In the genomic region with DNA sequence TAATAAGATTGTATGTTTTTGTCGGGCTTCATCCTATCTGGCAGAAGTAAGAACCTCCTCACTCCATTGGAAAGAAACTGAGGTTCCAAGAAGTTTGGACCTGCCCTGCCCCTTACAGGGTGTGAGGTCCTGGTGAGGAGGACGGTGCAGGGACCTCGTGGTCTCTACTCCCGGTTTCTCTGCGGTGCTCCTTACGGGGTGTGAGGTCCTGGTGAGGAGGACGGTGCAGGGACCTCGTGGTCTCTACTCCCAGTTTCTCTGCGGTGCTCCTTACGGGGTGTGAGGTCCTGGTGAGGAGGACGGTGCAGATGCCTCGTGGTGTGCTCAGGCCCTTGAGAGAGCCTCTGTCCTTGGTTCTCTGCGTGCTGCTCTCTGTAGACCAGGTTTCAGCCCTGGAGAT, we compare ENCODE assay signal across 2 cellular contexts.
TF ChIP-seq lines count a peak whose summit lies in the region.

No MANE protein-coding gene starts in this region.

TF ChIP-seq in SK-N-SH, 30 proteins besides CTCF, POLR2A, EP300 and RAD21 (continued from another document):
- TF ChIP-seq, protein P1, sequence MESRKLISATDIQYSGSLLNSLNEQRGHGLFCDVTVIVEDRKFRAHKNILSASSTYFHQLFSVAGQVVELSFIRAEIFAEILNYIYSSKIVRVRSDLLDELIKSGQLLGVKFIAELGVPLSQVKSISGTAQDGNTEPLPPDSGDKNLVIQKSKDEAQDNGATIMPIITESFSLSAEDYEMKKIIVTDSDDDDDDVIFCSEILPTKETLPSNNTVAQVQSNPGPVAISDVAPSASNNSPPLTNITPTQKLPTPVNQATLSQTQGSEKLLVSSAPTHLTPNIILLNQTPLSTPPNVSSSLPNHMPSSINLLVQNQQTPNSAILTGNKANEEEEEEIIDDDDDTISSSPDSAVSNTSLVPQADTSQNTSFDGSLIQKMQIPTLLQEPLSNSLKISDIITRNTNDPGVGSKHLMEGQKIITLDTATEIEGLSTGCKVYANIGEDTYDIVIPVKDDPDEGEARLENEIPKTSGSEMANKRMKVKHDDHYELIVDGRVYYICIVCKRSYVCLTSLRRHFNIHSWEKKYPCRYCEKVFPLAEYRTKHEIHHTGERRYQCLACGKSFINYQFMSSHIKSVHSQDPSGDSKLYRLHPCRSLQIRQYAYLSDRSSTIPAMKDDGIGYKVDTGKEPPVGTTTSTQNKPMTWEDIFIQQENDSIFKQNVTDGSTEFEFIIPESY (IDR thresholded peaks at IDR 0.05; ENCODE audit: borderline replicate concordance, low read depth) = no peak
- TF ChIP-seq FOXJ3 (CRISPR knock-in tag; IDR thresholded peaks at IDR 0.05) (no peak), NRF1 (IDR thresholded peaks at IDR 0.05; ENCODE audit: low read depth, low read length) (no peak), SMC3 (IDR thresholded peaks at IDR 0.05; ENCODE audit: low read depth, low read length) (no peak), MAX (IDR thresholded peaks at IDR 0.05; ENCODE audit: low read depth) (no peak), SIN3A (IDR thresholded peaks at IDR 0.05; ENCODE audit: borderline replicate concordance, low read depth, low read length) (no peak), MXI1 (IDR thresholded peaks at IDR 0.05; ENCODE audit: low read depth, low read length) (no peak), EZH2phosphoT487 (IDR thresholded peaks at IDR 0.05; ENCODE audit: borderline replicate concordance, low read depth) (no peak), ELF1 (IDR thresholded peaks at IDR 0.05) (no peak), GABPA (IDR thresholded peaks at IDR 0.05; ENCODE audit: low read depth) (no peak), JUND (IDR thresholded peaks at IDR 0.05) (no peak)
TF ChIP-seq in SK-N-SH: peak in this region for 0.

TF ChIP-seq in GM23338, 12 proteins besides CTCF, POLR2A, EP300 and RAD21 (continued from another document):
- TF ChIP-seq, protein P2, sequence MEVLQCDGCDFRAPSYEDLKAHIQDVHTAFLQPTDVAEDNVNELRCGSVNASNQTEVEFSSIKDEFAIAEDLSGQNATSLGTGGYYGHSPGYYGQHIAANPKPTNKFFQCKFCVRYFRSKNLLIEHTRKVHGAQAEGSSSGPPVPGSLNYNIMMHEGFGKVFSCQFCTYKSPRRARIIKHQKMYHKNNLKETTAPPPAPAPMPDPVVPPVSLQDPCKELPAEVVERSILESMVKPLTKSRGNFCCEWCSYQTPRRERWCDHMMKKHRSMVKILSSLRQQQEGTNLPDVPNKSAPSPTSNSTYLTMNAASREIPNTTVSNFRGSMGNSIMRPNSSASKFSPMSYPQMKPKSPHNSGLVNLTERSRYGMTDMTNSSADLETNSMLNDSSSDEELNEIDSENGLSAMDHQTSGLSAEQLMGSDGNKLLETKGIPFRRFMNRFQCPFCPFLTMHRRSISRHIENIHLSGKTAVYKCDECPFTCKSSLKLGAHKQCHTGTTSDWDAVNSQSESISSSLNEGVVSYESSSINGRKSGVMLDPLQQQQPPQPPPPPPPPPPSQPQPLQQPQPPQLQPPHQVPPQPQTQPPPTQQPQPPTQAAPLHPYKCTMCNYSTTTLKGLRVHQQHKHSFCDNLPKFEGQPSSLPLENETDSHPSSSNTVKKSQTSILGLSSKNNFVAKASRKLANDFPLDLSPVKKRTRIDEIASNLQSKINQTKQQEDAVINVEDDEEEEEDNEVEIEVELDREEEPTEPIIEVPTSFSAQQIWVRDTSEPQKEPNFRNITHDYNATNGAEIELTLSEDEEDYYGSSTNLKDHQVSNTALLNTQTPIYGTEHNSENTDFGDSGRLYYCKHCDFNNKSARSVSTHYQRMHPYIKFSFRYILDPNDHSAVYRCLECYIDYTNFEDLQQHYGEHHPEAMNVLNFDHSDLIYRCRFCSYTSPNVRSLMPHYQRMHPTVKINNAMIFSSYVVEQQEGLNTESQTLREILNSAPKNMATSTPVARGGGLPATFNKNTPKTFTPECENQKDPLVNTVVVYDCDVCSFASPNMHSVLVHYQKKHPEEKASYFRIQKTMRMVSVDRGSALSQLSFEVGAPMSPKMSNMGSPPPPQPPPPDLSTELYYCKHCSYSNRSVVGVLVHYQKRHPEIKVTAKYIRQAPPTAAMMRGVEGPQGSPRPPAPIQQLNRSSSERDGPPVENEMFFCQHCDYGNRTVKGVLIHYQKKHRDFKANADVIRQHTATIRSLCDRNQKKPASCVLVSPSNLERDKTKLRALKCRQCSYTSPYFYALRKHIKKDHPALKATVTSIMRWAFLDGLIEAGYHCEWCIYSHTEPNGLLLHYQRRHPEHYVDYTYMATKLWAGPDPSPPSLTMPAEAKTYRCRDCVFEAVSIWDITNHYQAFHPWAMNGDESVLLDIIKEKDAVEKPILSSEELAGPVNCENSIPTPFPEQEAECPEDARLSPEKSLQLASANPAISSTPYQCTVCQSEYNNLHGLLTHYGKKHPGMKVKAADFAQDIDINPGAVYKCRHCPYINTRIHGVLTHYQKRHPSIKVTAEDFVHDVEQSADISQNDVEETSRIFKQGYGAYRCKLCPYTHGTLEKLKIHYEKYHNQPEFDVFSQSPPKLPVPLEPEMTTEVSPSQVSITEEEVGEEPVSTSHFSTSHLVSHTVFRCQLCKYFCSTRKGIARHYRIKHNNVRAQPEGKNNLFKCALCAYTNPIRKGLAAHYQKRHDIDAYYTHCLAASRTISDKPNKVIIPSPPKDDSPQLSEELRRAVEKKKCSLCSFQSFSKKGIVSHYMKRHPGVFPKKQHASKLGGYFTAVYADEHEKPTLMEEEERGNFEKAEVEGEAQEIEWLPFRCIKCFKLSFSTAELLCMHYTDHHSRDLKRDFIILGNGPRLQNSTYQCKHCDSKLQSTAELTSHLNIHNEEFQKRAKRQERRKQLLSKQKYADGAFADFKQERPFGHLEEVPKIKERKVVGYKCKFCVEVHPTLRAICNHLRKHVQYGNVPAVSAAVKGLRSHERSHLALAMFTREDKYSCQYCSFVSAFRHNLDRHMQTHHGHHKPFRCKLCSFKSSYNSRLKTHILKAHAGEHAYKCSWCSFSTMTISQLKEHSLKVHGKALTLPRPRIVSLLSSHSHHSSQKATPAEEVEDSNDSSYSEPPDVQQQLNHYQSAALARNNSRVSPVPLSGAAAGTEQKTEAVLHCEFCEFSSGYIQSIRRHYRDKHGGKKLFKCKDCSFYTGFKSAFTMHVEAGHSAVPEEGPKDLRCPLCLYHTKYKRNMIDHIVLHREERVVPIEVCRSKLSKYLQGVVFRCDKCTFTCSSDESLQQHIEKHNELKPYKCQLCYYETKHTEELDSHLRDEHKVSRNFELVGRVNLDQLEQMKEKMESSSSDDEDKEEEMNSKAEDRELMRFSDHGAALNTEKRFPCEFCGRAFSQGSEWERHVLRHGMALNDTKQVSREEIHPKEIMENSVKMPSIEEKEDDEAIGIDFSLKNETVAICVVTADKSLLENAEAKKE (CRISPR knock-in tag; IDR thresholded peaks at IDR 0.05) = no peak
- no peak for TF ChIP-seq REST (IDR thresholded peaks at IDR 0.05; ENCODE audit: unreplicated experiment)
- TF ChIP-seq POLR2AphosphoS5 (IDR thresholded peaks at IDR 0.05; ENCODE audit: low read depth) = no peak
- no peak for TF ChIP-seq CREB1 (CRISPR knock-in tag; IDR thresholded peaks at IDR 0.05; ENCODE audit: low read depth)
- no peak for TF ChIP-seq ZNF114 (CRISPR knock-in tag; IDR thresholded peaks at IDR 0.05)
- no peak for TF ChIP-seq JUNB (IDR thresholded peaks at IDR 0.05; ENCODE audit: unreplicated experiment)
